Comparison of ENCODE assay signal across 9 cellular contexts in genomic region chr17:59751955-59752413, GRCh38. TPM values are rescaled to one million over a fixed set of nuclear protein-coding genes. Genes with fewer than 3 reads are reported as not detected.
DNase-seq lines count a peak whose midpoint lies in the region; ATAC-seq and TF ChIP-seq lines count a peak whose summit lies in the region.
"Had no signal": no experiment of that assay in that cellular context is flagged by ENCODE, and none has a peak within 500 bp of the region (broad histone marks: within the 10 kb centered on the region; RNA-seq: fewer than 3 reads in every experiment).

No MANE protein-coding gene starts in this region.

- H3K4me3 ChIP-seq in GM12864 (ENCODE audit: low read depth, low read length): peak overlapping the region; percentile 28; the same call in 1 of the 2 replicates

- H3K27me3 Mint-ChIP-seq in activated B cell treated with CpG ODN at 0.5 μM for 24 hours (no peaks in the 10 kb centered on the region), mesothelial cell of epicardium (ENCODE audit: low read depth) (no peaks in the 10 kb centered on the region)

- ATAC-seq in HG02642 (IDR thresholded peaks at IDR 0.05; ENCODE audit: poor library complexity, unreplicated experiment) (peak; percentile 40), activated B cell treated with CpG ODN at 0.5 μM for 24 hours (ENCODE audit: low read depth) (no peak), HG03039 (IDR thresholded peaks at IDR 0.05; ENCODE audit: unreplicated experiment) (no peak), GM18505 (IDR thresholded peaks at IDR 0.05; ENCODE audit: unreplicated experiment) (no peak)

- H3K27ac Mint-ChIP-seq in activated B cell treated with CpG ODN at 0.5 μM for 24 hours (peak overlapping the region; percentile 56), mesothelial cell of epicardium (peak overlapping the region; percentile 75)

- TF ChIP-seq CTCF in GM12864 (IDR thresholded peaks at IDR 0.05; ENCODE audit: low read depth, low read length, missing control alignments) (no peak), activated B cell treated with CpG ODN at 0.5 μM for 24 hours (IDR thresholded peaks at IDR 0.05) (no peak), mesothelial cell of epicardium (IDR thresholded peaks at IDR 0.05; ENCODE audit: unreplicated experiment) (no peak)

- CTCF ChIA-PET in activated B cell treated with CpG ODN at 0.5 μM for 24 hours (lab: Charles Lee): interaction anchor here (0.8 to 4.3 kb wide), 11 partner anchors 11 to 147 kb away, joined by 3 to 53 read pairs (median 7); partner anchors contain the start of genes RPS6KB1, TUBD1 and VMP1

- H3K36me3 Mint-ChIP-seq in activated B cell treated with CpG ODN at 0.5 μM for 24 hours (ENCODE audit: low read depth): peaks cover 14% of the 10 kb centered on the region
- H3K36me3 Mint-ChIP-seq in mesothelial cell of epicardium: no peaks in the 10 kb centered on the region

- H3K4me1 Mint-ChIP-seq in activated B cell treated with CpG ODN at 0.5 μM for 24 hours: peaks cover 20% of the 10 kb centered on the region
- H3K4me1 Mint-ChIP-seq in mesothelial cell of epicardium: peaks cover 33% of the 10 kb centered on the region

- H3K9me3 Mint-ChIP-seq in activated B cell treated with CpG ODN at 0.5 μM for 24 hours: no peaks in the 10 kb centered on the region
- no peaks in the 10 kb centered on the region for H3K9me3 Mint-ChIP-seq in mesothelial cell of epicardium

- intact Hi-C loops in activated B cell treated with CpG ODN at 0.5 μM for 24 hours (cut with micrococcal nuclease): loop anchor here (2.0 to 5.0 kb wide), 2 partner anchors 160 to 285 kb away; no protein-coding TSS in a partner anchor

- no peak overlapping the region for H3K4me3 Mint-ChIP-seq in activated B cell treated with CpG ODN at 0.5 μM for 24 hours
- H3K4me3 Mint-ChIP-seq in mesothelial cell of epicardium: no peak overlapping the region

- TF ChIP-seq POLR2A in GM18505 (IDR thresholded peaks at IDR 0.05; ENCODE audit: borderline replicate concordance, extremely low read depth, insufficient read depth, insufficient read length): no peak

- POLR2A ChIA-PET in activated B cell treated with CpG ODN at 0.5 μM for 24 hours (lab: Charles Lee): interaction anchor here (1.1 to 6.6 kb wide), 6 partner anchors 34 to 133 kb away, joined by 3 to 137 read pairs (median 20); partner anchors contain the start of gene CLTC

- DNase-seq in GM12864 (ENCODE audit: low read depth) (peak; percentile 70), activated B cell treated with CpG ODN at 0.5 μM for 24 hours (no peak), mesothelial cell of epicardium (ENCODE audit: low spot score in 2 of 2, unreplicated experiment in 2 of 2) (no peak), AG08395 (ENCODE audit: low spot score) (no peak), hypothalamus (lab: John Stamatoyannopoulos, UW) (no peak)
- DNase-seq: erythroblast had no signal

RNA-seq across cellular contexts. Expression of gene VMP1, which starts 44.5 kb away (rescaled TPM):
- 158 and 176 TPM in 2 replicates for total RNA-seq in activated B cell treated with CpG ODN at 0.5 μM for 24 hours
- 207 to 208 TPM (median 208 TPM) in 3 replicates for total RNA-seq in mesothelial cell of epicardium

RNA-seq across cellular contexts. Expression of gene PTRH2, which starts 44.8 kb away (rescaled TPM):
- total RNA-seq in activated B cell treated with CpG ODN at 0.5 μM for 24 hours (27.0 and 29.9 TPM in 2 replicates), mesothelial cell of epicardium (22.5 to 24.7 TPM (median 24.4 TPM) in 3 replicates)
